1 cellular context compared by ENCODE assay signal in the genomic region with DNA sequence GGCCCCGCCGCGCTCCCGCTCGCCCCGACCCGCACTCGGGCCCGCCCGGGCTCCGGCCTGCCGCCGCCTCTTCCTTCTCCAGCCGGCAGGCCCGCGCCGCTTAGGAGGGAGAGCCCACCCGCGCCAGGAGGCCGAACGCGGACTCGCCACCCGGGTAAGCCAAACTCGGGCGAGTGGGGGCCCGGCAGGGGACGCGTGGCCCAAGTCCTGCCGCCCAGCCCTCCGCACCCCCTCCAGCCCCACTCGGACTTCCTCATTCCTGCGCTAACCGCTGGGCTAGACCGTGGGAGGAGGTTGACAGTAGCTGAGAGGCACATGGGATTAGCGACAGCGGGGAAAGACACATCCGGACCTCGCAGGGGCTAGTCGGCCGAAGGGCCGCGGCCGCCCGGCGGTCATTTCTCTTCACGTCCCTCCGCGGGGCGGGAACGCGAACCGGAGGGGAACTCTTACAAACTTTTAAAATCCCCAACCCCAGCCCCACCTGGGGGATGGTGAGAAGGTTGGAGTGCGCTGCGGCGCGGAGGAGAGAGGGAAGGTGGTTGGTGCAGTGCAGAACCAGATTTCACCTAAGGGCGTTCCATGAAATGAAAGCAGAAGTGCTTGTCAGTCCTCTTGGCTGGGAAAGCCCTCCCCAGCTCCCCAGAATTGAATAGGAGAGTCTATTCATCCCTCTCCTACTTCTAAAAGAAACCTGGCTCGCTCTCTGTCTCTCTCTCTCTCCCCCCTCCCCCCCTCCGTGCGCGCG.
TF ChIP-seq lines count a peak whose summit lies in the region.

No MANE protein-coding gene starts in this region.

TF ChIP-seq in HEK293, 187 proteins besides CTCF, POLR2A, EP300 and RAD21 (continued from another document and continues in another):
- TF ChIP-seq, protein P1, sequence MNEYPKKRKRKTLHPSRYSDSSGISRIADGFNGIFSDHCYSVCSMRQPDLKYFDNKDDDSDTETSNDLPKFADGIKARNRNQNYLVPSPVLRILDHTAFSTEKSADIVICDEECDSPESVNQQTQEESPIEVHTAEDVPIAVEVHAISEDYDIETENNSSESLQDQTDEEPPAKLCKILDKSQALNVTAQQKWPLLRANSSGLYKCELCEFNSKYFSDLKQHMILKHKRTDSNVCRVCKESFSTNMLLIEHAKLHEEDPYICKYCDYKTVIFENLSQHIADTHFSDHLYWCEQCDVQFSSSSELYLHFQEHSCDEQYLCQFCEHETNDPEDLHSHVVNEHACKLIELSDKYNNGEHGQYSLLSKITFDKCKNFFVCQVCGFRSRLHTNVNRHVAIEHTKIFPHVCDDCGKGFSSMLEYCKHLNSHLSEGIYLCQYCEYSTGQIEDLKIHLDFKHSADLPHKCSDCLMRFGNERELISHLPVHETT (tag by site-specific recombination; IDR thresholded peaks at IDR 0.05): 0 out of 2 replicates have a peak, but pooled peaks have one; percentile 26
- no peak for TF ChIP-seq KLF1 (tag by site-specific recombination; IDR thresholded peaks at IDR 0.05)
- no peak for TF ChIP-seq ZNF837 (tag by site-specific recombination; IDR thresholded peaks at IDR 0.05)
- TF ChIP-seq FEZF1 (tag by site-specific recombination; IDR thresholded peaks at IDR 0.05): no peak
- 0 out of 2 replicates have a peak, but pooled peaks have one; percentile 21 for TF ChIP-seq ZFP37 (tag by site-specific recombination; IDR thresholded peaks at IDR 0.05)
- no peak for TF ChIP-seq ZFP3 (tag by site-specific recombination; IDR thresholded peaks at IDR 0.05; ENCODE audit: low read depth)
- 0 out of 2 replicates have a peak, but pooled peaks have one; percentile 30 for TF ChIP-seq ZNF24 (tag by site-specific recombination; IDR thresholded peaks at IDR 0.05)
- TF ChIP-seq, protein P2, sequence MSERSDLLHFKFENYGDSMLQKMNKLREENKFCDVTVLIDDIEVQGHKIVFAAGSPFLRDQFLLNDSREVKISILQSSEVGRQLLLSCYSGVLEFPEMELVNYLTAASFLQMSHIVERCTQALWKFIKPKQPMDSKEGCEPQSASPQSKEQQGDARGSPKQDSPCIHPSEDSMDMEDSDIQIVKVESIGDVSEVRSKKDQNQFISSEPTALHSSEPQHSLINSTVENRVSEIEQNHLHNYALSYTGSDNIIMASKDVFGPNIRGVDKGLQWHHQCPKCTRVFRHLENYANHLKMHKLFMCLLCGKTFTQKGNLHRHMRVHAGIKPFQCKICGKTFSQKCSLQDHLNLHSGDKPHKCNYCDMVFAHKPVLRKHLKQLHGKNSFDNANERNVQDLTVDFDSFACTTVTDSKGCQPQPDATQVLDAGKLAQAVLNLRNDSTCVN (tag by site-specific recombination; optimal IDR thresholded peaks at IDR 0.05): peak; percentile 93
- TF ChIP-seq, protein P3, sequence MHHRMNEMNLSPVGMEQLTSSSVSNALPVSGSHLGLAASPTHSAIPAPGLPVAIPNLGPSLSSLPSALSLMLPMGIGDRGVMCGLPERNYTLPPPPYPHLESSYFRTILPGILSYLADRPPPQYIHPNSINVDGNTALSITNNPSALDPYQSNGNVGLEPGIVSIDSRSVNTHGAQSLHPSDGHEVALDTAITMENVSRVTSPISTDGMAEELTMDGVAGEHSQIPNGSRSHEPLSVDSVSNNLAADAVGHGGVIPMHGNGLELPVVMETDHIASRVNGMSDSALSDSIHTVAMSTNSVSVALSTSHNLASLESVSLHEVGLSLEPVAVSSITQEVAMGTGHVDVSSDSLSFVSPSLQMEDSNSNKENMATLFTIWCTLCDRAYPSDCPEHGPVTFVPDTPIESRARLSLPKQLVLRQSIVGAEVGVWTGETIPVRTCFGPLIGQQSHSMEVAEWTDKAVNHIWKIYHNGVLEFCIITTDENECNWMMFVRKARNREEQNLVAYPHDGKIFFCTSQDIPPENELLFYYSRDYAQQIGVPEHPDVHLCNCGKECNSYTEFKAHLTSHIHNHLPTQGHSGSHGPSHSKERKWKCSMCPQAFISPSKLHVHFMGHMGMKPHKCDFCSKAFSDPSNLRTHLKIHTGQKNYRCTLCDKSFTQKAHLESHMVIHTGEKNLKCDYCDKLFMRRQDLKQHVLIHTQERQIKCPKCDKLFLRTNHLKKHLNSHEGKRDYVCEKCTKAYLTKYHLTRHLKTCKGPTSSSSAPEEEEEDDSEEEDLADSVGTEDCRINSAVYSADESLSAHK (tag by site-specific recombination; IDR thresholded peaks at IDR 0.05): no peak
- 0 out of 2 replicates have a peak, but pooled peaks have one; percentile 68 for TF ChIP-seq ZEB2 (tag by site-specific recombination; IDR thresholded peaks at IDR 0.05)
- TF ChIP-seq ZNF596 (tag by site-specific recombination; IDR thresholded peaks at IDR 0.05): peak; percentile 97
- no peak for TF ChIP-seq ZNF514 (tag by site-specific recombination; IDR thresholded peaks at IDR 0.05)
- peak; percentile 87 for TF ChIP-seq ZBTB8A (tag by site-specific recombination; IDR thresholded peaks at IDR 0.05)
- no peak for TF ChIP-seq KLF7 (tag by site-specific recombination; IDR thresholded peaks at IDR 0.05; ENCODE audit: borderline replicate concordance)
- peak; percentile 24 for TF ChIP-seq KLF8 (tag by site-specific recombination; IDR thresholded peaks at IDR 0.05)
- peak; percentile 21; the same call in 1 of the 2 replicates for TF ChIP-seq YY1 (tag by site-specific recombination; IDR thresholded peaks at IDR 0.05)
- peak; percentile 83 for TF ChIP-seq GLIS2 (tag by site-specific recombination; IDR thresholded peaks at IDR 0.05)
- TF ChIP-seq, protein P4, sequence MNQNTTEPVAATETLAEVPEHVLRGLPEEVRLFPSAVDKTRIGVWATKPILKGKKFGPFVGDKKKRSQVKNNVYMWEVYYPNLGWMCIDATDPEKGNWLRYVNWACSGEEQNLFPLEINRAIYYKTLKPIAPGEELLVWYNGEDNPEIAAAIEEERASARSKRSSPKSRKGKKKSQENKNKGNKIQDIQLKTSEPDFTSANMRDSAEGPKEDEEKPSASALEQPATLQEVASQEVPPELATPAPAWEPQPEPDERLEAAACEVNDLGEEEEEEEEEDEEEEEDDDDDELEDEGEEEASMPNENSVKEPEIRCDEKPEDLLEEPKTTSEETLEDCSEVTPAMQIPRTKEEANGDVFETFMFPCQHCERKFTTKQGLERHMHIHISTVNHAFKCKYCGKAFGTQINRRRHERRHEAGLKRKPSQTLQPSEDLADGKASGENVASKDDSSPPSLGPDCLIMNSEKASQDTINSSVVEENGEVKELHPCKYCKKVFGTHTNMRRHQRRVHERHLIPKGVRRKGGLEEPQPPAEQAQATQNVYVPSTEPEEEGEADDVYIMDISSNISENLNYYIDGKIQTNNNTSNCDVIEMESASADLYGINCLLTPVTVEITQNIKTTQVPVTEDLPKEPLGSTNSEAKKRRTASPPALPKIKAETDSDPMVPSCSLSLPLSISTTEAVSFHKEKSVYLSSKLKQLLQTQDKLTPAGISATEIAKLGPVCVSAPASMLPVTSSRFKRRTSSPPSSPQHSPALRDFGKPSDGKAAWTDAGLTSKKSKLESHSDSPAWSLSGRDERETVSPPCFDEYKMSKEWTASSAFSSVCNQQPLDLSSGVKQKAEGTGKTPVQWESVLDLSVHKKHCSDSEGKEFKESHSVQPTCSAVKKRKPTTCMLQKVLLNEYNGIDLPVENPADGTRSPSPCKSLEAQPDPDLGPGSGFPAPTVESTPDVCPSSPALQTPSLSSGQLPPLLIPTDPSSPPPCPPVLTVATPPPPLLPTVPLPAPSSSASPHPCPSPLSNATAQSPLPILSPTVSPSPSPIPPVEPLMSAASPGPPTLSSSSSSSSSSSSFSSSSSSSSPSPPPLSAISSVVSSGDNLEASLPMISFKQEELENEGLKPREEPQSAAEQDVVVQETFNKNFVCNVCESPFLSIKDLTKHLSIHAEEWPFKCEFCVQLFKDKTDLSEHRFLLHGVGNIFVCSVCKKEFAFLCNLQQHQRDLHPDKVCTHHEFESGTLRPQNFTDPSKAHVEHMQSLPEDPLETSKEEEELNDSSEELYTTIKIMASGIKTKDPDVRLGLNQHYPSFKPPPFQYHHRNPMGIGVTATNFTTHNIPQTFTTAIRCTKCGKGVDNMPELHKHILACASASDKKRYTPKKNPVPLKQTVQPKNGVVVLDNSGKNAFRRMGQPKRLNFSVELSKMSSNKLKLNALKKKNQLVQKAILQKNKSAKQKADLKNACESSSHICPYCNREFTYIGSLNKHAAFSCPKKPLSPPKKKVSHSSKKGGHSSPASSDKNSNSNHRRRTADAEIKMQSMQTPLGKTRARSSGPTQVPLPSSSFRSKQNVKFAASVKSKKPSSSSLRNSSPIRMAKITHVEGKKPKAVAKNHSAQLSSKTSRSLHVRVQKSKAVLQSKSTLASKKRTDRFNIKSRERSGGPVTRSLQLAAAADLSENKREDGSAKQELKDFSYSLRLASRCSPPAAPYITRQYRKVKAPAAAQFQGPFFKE (tag by site-specific recombination; IDR thresholded peaks at IDR 0.05; ENCODE audit: borderline replicate concordance): no peak
- peak; percentile 96 for TF ChIP-seq MZF1 (tag by site-specific recombination; IDR thresholded peaks at IDR 0.05; ENCODE audit: borderline replicate concordance)
- no peak for TF ChIP-seq ZNF843 (tag by site-specific recombination; IDR thresholded peaks at IDR 0.05)
- TF ChIP-seq PRDM1 (tag by site-specific recombination; IDR thresholded peaks at IDR 0.05): peak; percentile 91
- TF ChIP-seq KLF16 (tag by site-specific recombination; IDR thresholded peaks at IDR 0.05): 0 out of 2 replicates have a peak, but pooled peaks have one; percentile 24
- no peak for TF ChIP-seq SETDB1 (IDR thresholded peaks at IDR 0.05; ENCODE audit: insufficient read length, low read length)
- TF ChIP-seq, protein P5, sequence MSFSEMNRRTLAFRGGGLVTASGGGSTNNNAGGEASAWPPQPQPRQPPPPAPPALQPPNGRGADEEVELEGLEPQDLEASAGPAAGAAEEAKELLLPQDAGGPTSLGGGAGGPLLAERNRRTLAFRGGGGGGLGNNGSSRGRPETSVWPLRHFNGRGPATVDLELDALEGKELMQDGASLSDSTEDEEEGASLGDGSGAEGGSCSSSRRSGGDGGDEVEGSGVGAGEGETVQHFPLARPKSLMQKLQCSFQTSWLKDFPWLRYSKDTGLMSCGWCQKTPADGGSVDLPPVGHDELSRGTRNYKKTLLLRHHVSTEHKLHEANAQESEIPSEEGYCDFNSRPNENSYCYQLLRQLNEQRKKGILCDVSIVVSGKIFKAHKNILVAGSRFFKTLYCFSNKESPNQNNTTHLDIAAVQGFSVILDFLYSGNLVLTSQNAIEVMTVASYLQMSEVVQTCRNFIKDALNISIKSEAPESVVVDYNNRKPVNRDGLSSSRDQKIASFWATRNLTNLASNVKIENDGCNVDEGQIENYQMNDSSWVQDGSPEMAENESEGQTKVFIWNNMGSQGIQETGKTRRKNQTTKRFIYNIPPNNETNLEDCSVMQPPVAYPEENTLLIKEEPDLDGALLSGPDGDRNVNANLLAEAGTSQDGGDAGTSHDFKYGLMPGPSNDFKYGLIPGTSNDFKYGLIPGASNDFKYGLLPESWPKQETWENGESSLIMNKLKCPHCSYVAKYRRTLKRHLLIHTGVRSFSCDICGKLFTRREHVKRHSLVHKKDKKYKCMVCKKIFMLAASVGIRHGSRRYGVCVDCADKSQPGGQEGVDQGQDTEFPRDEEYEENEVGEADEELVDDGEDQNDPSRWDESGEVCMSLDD (tag by site-specific recombination; IDR thresholded peaks at IDR 0.05): 0 out of 2 replicates have a peak, but pooled peaks have one; percentile 24
- TF ChIP-seq SP3 (tag by site-specific recombination; IDR thresholded peaks at IDR 0.05): 0 out of 2 replicates have a peak, but pooled peaks have one; percentile 36
- TF ChIP-seq, protein P6, sequence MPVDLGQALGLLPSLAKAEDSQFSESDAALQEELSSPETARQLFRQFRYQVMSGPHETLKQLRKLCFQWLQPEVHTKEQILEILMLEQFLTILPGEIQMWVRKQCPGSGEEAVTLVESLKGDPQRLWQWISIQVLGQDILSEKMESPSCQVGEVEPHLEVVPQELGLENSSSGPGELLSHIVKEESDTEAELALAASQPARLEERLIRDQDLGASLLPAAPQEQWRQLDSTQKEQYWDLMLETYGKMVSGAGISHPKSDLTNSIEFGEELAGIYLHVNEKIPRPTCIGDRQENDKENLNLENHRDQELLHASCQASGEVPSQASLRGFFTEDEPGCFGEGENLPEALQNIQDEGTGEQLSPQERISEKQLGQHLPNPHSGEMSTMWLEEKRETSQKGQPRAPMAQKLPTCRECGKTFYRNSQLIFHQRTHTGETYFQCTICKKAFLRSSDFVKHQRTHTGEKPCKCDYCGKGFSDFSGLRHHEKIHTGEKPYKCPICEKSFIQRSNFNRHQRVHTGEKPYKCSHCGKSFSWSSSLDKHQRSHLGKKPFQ (tag by site-specific recombination; IDR thresholded peaks at IDR 0.05): 0 out of 2 replicates have a peak, but pooled peaks have one; percentile 47
- peak; percentile 9; the same call in 1 of the 2 replicates for TF ChIP-seq ZNF10 (tag by site-specific recombination; IDR thresholded peaks at IDR 0.05)
- TF ChIP-seq ZNF2 (tag by site-specific recombination; IDR thresholded peaks at IDR 0.05): peak; percentile 53; the same call in 1 of the 2 replicates
- TF ChIP-seq, protein P7, sequence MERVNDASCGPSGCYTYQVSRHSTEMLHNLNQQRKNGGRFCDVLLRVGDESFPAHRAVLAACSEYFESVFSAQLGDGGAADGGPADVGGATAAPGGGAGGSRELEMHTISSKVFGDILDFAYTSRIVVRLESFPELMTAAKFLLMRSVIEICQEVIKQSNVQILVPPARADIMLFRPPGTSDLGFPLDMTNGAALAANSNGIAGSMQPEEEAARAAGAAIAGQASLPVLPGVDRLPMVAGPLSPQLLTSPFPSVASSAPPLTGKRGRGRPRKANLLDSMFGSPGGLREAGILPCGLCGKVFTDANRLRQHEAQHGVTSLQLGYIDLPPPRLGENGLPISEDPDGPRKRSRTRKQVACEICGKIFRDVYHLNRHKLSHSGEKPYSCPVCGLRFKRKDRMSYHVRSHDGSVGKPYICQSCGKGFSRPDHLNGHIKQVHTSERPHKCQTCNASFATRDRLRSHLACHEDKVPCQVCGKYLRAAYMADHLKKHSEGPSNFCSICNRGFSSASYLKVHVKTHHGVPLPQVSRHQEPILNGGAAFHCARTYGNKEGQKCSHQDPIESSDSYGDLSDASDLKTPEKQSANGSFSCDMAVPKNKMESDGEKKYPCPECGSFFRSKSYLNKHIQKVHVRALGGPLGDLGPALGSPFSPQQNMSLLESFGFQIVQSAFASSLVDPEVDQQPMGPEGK (tag by site-specific recombination; IDR thresholded peaks at IDR 0.05): peak; percentile 77
- TF ChIP-seq ZNF76 (tag by site-specific recombination; IDR thresholded peaks at IDR 0.05; ENCODE audit: borderline replicate concordance, low read depth): peak; percentile 52; the same call in 1 of the 2 replicates
